Comparison of ENCODE assay signal across 21 cellular contexts in genomic region chr6:166001359-166001758, GRCh38.
DNase-seq lines count a peak whose midpoint lies in the region; ATAC-seq, FAIRE-seq and TF ChIP-seq lines count a peak whose summit lies in the region.
"Had no signal": no experiment of that assay in that cellular context is flagged by ENCODE, and none has a peak within 500 bp of the region (broad histone marks: within the 10 kb centered on the region; RNA-seq: fewer than 3 reads in every experiment).

No MANE protein-coding gene starts in this region.

- DNase-seq in A549 (ENCODE audit: low read depth in 1 of 2, low spot score in 1 of 2) (no peak), IMR-90 (no peak), esophagus muscularis mucosa (ENCODE audit: extremely low spot score) (peak; percentile 84), occipital lobe (lab: John Stamatoyannopoulos, UW) (no peak), smooth muscle cell (lab: John Stamatoyannopoulos, UW; ENCODE audit: unreplicated experiment) (no peak), Peyer's patch (no peak)
- DNase-seq: 8988T; C1 segment of cervical spinal cord; Calu3; CD4-positive, alpha-beta memory T cell; COR-L47; DMS53; DMS79 treated with DMSO at 0.1 percent for 48 hours; GM23248; HCEC 1CT had no signal

- TF ChIP-seq POLR2A in A549 (IDR thresholded peaks at IDR 0.05; ENCODE audit: low read length) (no peak), IMR-90 (IDR thresholded peaks at IDR 0.05; ENCODE audit: low read depth, low read length) (no peak), esophagus muscularis mucosa (IDR thresholded peaks at IDR 0.05; ENCODE audit: low read depth) (no peak), Peyer's patch (IDR thresholded peaks at IDR 0.05) (no peak)

- peak overlapping the region; percentile 25; the same call in 2 of the 3 replicates for H2BK15ac ChIP-seq in IMR-90 (ENCODE audit: low read depth, low read length)

- no peak overlapping the region for H3K4ac ChIP-seq in IMR-90 (ENCODE audit: low read depth, low read length)

- no peak overlapping the region for H3K18ac ChIP-seq in IMR-90 (ENCODE audit: low read depth, low read length)

- H3K23ac ChIP-seq in IMR-90 (ENCODE audit: low read depth, low read length) = no peak overlapping the region

- no TSS peak for BruUV-seq in IMR-90 (replicated peaks; lab: Mats Ljungman, UMichigan)

- H2BK120ac ChIP-seq in IMR-90 (ENCODE audit: low read depth, low read length) = no peak overlapping the region

- H3K4me1 ChIP-seq in A549 (peaks cover 21% of the 10 kb centered on the region), IMR-90 (ENCODE audit: control insufficient read depth, insufficient read depth, low read length) (peaks cover 10% of the 10 kb centered on the region), esophagus muscularis mucosa (peaks cover 3 to 15% (median 12%) of the 10 kb centered on the region in 4 donors), smooth muscle cell (ENCODE audit: low read depth) (peaks cover 2% of the 10 kb centered on the region), Peyer's patch (peaks cover 0 to 2% (median 0%) of the 10 kb centered on the region in 4 donors)

- H3K27ac Mint-ChIP-seq in brain = peak overlapping the region in 3 of 5 experiments; percentile 10 to 28 (median 23)
- H3K27ac Mint-ChIP-seq: CD4-positive, alpha-beta memory T cell had no signal

- TF ChIP-seq RAD21 in A549 (conservative IDR thresholded peaks at IDR 0.05 in 1 of 2, IDR thresholded peaks at IDR 0.05 in 1 of 2) (no peak), IMR-90 (IDR thresholded peaks at IDR 0.05; ENCODE audit: low read length) (no peak)

- no peak for FAIRE-seq in A549 (lab: Jason Lieb, UNC)
- FAIRE-seq: G401.6, GM12892, GM19239, H1 had no signal

- no peaks in the 10 kb centered on the region for H3K36me3 ChIP-seq in IMR-90 (ENCODE audit: control insufficient read depth, insufficient read depth, low read length)
- no peaks in the 10 kb centered on the region for H3K36me3 ChIP-seq in esophagus muscularis mucosa
- no peaks in the 10 kb centered on the region for H3K36me3 ChIP-seq in smooth muscle cell (ENCODE audit: low read depth)
- H3K36me3 ChIP-seq in Peyer's patch = no peaks in the 10 kb centered on the region

- H3K4me2 ChIP-seq in A549 = no peak overlapping the region
- H3K4me2 ChIP-seq in IMR-90 (ENCODE audit: low read depth, low read length) = no peak overlapping the region
- H3K4me2 ChIP-seq in smooth muscle cell = no peak overlapping the region

- no peaks in the 10 kb centered on the region for H3K27me3 ChIP-seq in IMR-90 (ENCODE audit: control insufficient read depth, insufficient read depth, low read length)
- peaks cover 0 to 12% (median 0%) of the 10 kb centered on the region in 4 donors for H3K27me3 ChIP-seq in esophagus muscularis mucosa
- H3K27me3 ChIP-seq in smooth muscle cell (ENCODE audit: low read depth) = peaks cover 4% of the 10 kb centered on the region
- H3K27me3 ChIP-seq in Peyer's patch = no peaks in the 10 kb centered on the region

- no peaks in the 10 kb centered on the region for H3K79me1 ChIP-seq in IMR-90 (ENCODE audit: low read depth in 1 of 2, low read length in 2 of 2)

- peak overlapping the region in 2 of 5 experiments; percentile 6 to 7 for H3K4me3 Mint-ChIP-seq in brain
- H3K4me3 Mint-ChIP-seq: CD4-positive, alpha-beta memory T cell had no signal

- TF ChIP-seq CTCF in A549 (IDR thresholded peaks at IDR 0.05) (no peak), IMR-90 (conservative IDR thresholded peaks at IDR 0.05; ENCODE audit: low read depth, low read length) (no peak), brain (conservative IDR thresholded peaks at IDR 0.05) (no peak), esophagus muscularis mucosa (IDR thresholded peaks at IDR 0.05) (no peak), smooth muscle cell (IDR thresholded peaks at IDR 0.05; ENCODE audit: borderline replicate concordance, insufficient read depth, poor library complexity, severe bottlenecking) (no peak), Peyer's patch (IDR thresholded peaks at IDR 0.05) (no peak)

- in situ Hi-C loops in IMR-90 (cut with MboI; ENCODE audit: low sequenced_read_pairs) = no loop called here

- H3K56ac ChIP-seq in IMR-90 (ENCODE audit: extremely low read depth, insufficient read depth, low read length) = no peak overlapping the region

- WGBS in A549 (ENCODE audit: missing lambda C conversion rate) = 90% methylated on average over 9 of the region's 9 CpGs
- 78% methylated on average over 4 of the region's 9 CpGs; no CpG with 5 or more reads in 1 of the 2 experiments for WGBS in IMR-90 (ENCODE audit: extremely low coverage in 2 of 2, insufficient read length in 1 of 2), 2 experiments
- 78% methylated on average over 9 of the region's 9 CpGs for WGBS in esophagus muscularis mucosa
- WGBS in smooth muscle cell (ENCODE audit: low lambda C conversion rate) = 82% methylated on average over 9 of the region's 9 CpGs

- H4K5ac ChIP-seq in IMR-90 (ENCODE audit: low read depth, low read length) = no peak overlapping the region

- H3K9me3 ChIP-seq in A549 (peaks cover 13% of the 10 kb centered on the region; the same call in 2 of the 3 replicates), IMR-90 (ENCODE audit: control insufficient read depth, insufficient read depth, low read length) (no peaks in the 10 kb centered on the region), esophagus muscularis mucosa (no peaks in the 10 kb centered on the region), smooth muscle cell (replicated peaks; ENCODE audit: low read depth) (no peaks in the 10 kb centered on the region), Peyer's patch (no peaks in the 10 kb centered on the region)

- POLR2A ChIA-PET in A549 (lab: Yijun Ruan, JAX) (no interaction called here), IMR-90 (lab: Charles Lee; ENCODE audit: unreplicated experiment) (no interaction called here)

- H3K27me3 Mint-ChIP-seq in brain = no peaks in the 10 kb centered on the region

- intact Hi-C loops in IMR-90 (cut with micrococcal nuclease) (no loop called here), esophagus muscularis mucosa (cut with DNase I) (no loop called here)

- H2AFZ ChIP-seq in IMR-90 (replicated peaks; ENCODE audit: low read length, poor library complexity) = no peak overlapping the region
- no peak overlapping the region for H2AFZ ChIP-seq in smooth muscle cell (ENCODE audit: low read depth)
- H2AFZ ChIP-seq: GM23248 had no signal

- H3K27ac ChIP-seq in A549 = peak overlapping the region; percentile 99; a peak in 4 of 6 replicates
- no peak overlapping the region for H3K27ac ChIP-seq in IMR-90 (ENCODE audit: insufficient read depth, low read length)
- H3K27ac ChIP-seq in esophagus muscularis mucosa (replicated peaks in 1 of 4) = no peak overlapping the region
- H3K27ac ChIP-seq in smooth muscle cell (ENCODE audit: low read depth) = no peak overlapping the region
- no peak overlapping the region for H3K27ac ChIP-seq in Peyer's patch
- H3K27ac ChIP-seq: GM23248 had no signal

- no peaks in the 10 kb centered on the region for H3F3A ChIP-seq in smooth muscle cell (ENCODE audit: low read depth)

- H4K8ac ChIP-seq in IMR-90 (ENCODE audit: low read depth in 2 of 2, low read length in 2 of 2) = no peak overlapping the region

- H3K14ac ChIP-seq in IMR-90 (replicated peaks; ENCODE audit: low read depth, low read length) = no peak overlapping the region

- CTCF ChIA-PET in A549 (lab: Yijun Ruan, JAX) (interaction anchor here (1.1 kb wide), 1 partner anchor 11 kb away, joined by 3 read pairs; no protein-coding TSS in a partner anchor), IMR-90 (lab: Yijun Ruan, JAX) (no interaction called here)

- H3K9ac ChIP-seq in IMR-90 (ENCODE audit: low read depth, low read length) = no peak overlapping the region
- H3K9ac ChIP-seq in smooth muscle cell (ENCODE audit: low read depth) = no peak overlapping the region
- H3K9ac ChIP-seq: GM23248 had no signal

- H4K20me1 ChIP-seq in IMR-90 (ENCODE audit: insufficient read depth, low read length) (no peaks in the 10 kb centered on the region), smooth muscle cell (ENCODE audit: low read depth) (no peaks in the 10 kb centered on the region)

- dilution Hi-C loops in IMR-90 (cut with HindIII; ENCODE audit: low sequenced_read_pairs, unreplicated experiment) = no loop called here

- no peak overlapping the region; the same call in 1 of the 2 replicates for H2AK5ac ChIP-seq in IMR-90 (ENCODE audit: low read depth, low read length)

- peaks cover 0 to 12% (median 3%) of the 10 kb centered on the region in 5 experiments for H3K9me3 Mint-ChIP-seq in brain

- H3K79me2 ChIP-seq in smooth muscle cell (ENCODE audit: low read depth) = no peaks in the 10 kb centered on the region

- ATAC-seq in A549 (no peak), IMR-90 (ENCODE audit: low read depth) (no peak), GM18870 (IDR thresholded peaks at IDR 0.05; ENCODE audit: unreplicated experiment) (no peak)

- no peak overlapping the region; the same call in 1 of the 2 replicates for H4K91ac ChIP-seq in IMR-90 (ENCODE audit: insufficient read depth, low read depth, low read length)

- H3K9me1 ChIP-seq in IMR-90 (ENCODE audit: insufficient read depth, low read length) = no peaks in the 10 kb centered on the region

- no peak overlapping the region for H3K4me3 ChIP-seq in A549
- no peak overlapping the region for H3K4me3 ChIP-seq in IMR-90 (ENCODE audit: insufficient read depth, low read depth, low read length)
- H3K4me3 ChIP-seq in esophagus muscularis mucosa = no peak overlapping the region
- H3K4me3 ChIP-seq in smooth muscle cell = no peak overlapping the region
- no peak overlapping the region for H3K4me3 ChIP-seq in Peyer's patch
- H3K4me3 ChIP-seq: GM23248 had no signal

- H2AK9ac ChIP-seq in IMR-90 (replicated peaks; ENCODE audit: low read depth, low read length, poor library complexity) = no peak overlapping the region

- no peak overlapping the region for H2BK20ac ChIP-seq in IMR-90 (ENCODE audit: low read depth, low read length)

- H3K36me3 Mint-ChIP-seq in brain = no peaks in the 10 kb centered on the region
- H3K36me3 Mint-ChIP-seq: CD4-positive, alpha-beta memory T cell had no signal

- no peak overlapping the region for H2BK5ac ChIP-seq in IMR-90 (ENCODE audit: low read depth, low read length, poor library complexity, severe bottlenecking)

- TF ChIP-seq EP300 in A549 (IDR thresholded peaks at IDR 0.05) (no peak), esophagus muscularis mucosa (IDR thresholded peaks at IDR 0.05) (no peak)

- peaks cover 40% of the 10 kb centered on the region for H3K4me1 Mint-ChIP-seq in brain

TF ChIP-seq in A549, 52 proteins besides CTCF, POLR2A, EP300 and RAD21 (continues in another document):
- TF ChIP-seq HDAC2 (IDR thresholded peaks at IDR 0.05) (no peak), EHF (CRISPR knock-in tag; IDR thresholded peaks at IDR 0.05) (no peak), HEYL (CRISPR knock-in tag; IDR thresholded peaks at IDR 0.05) (no peak), MAFK (IDR thresholded peaks at IDR 0.05; ENCODE audit: partially characterized antibody) (no peak), RARB (CRISPR knock-in tag; IDR thresholded peaks at IDR 0.05) (no peak)

TF ChIP-seq in IMR-90, 13 proteins besides CTCF, POLR2A, EP300 and RAD21 (continues in another document):
- TF ChIP-seq RFX5 (IDR thresholded peaks at IDR 0.05; ENCODE audit: low read depth, low read length) = no peak
- no peak for TF ChIP-seq NFE2L2 (IDR thresholded peaks at IDR 0.05; ENCODE audit: low read depth, low read length)
- no peak for TF ChIP-seq CEBPB (IDR thresholded peaks at IDR 0.05; ENCODE audit: low read depth, low read length)

Comparison
In these comparisons a context has a peak if more than half of its experiments do, and no peak if none do; other contexts are left out.
1. H3K27ac ChIP-seq: peak in A549 (2 of 2); none in IMR-90 (single experiment), esophagus muscularis mucosa (0 of 4), smooth muscle cell (single experiment) and Peyer's patch (0 of 4).